33 cellular contexts compared by ENCODE assay signal in genomic region chr17:79145548-79145947, GRCh38.
DNase-seq lines count a peak whose midpoint lies in the region; ATAC-seq, FAIRE-seq and TF ChIP-seq lines count a peak whose summit lies in the region.
"Had no signal": no experiment of that assay in that cellular context is flagged by ENCODE, and none has a peak within 500 bp of the region (broad histone marks: within the 10 kb centered on the region; RNA-seq: fewer than 3 reads in every experiment).

No MANE protein-coding gene starts in this region.

- no peak for TF ChIP-seq RAD21 in HepG2 (CRISPR knock-in tag; IDR thresholded peaks at IDR 0.05)
- no peak for TF ChIP-seq RAD21 in K562 (CRISPR knock-in tag; conservative IDR thresholded peaks at IDR 0.05 in 1 of 2, IDR thresholded peaks at IDR 0.05 in 1 of 2)

- ATAC-seq in HepG2 (no peak), right lobe of liver (no peak), K562 (no peak), heart left ventricle (no peak)
- ATAC-seq: A549; CD8-positive, alpha-beta T cell had no signal

- no peak overlapping the region for H3K18ac ChIP-seq in neuronal stem cell (ENCODE audit: low read length)

- H2BK120ac ChIP-seq in neuronal stem cell (ENCODE audit: low read depth, low read length), result no peak overlapping the region

- no peak for DNase-seq in HepG2 (ENCODE audit: low spot score)
- no peak for DNase-seq in right lobe of liver
- DNase-seq in K562 (ENCODE audit: extremely low read depth in 1 of 4, low spot score in 3 of 4), result no peak
- DNase-seq in neuronal stem cell (ENCODE audit: low spot score), result no peak
- DNase-seq in heart left ventricle, result no peak
- no peak for DNase-seq in HUDEP-2 (lab: John Stamatoyannopoulos, UW; ENCODE audit: unreplicated experiment in 76 of 76)
- DNase-seq: 8988T; ACHN; AML-193; BE2C; C1 segment of cervical spinal cord; Caco-2; Calu3; CD4-positive, alpha-beta memory T cell; CD4-positive, alpha-beta T cell; CD4-positive, CD25-positive, alpha-beta regulatory T cell; CD8-positive, alpha-beta memory T cell; CD8-positive, alpha-beta T cell; COR-L47; DMS 273 treated with DMSO at 0.1 percent for 48 hours; DMS153; DMS53; DMS79; DMS79 treated with DMSO at 0.1 percent for 48 hours; DND-41; EL had no signal

- H3K4me3 ChIP-seq in HepG2 (replicated peaks in 1 of 3; ENCODE audit: insufficient read depth in 1 of 3, low read depth in 2 of 3, low read length in 3 of 3) (no peak overlapping the region), right lobe of liver (no peak overlapping the region), K562 (no peak overlapping the region), neuronal stem cell (ENCODE audit: low read length in 2 of 2) (no peak overlapping the region), heart left ventricle (no peak overlapping the region)
- H3K4me3 ChIP-seq: A549; BLaER1; BLaER1 treated with 17β-estradiol and CSF1 and Interleukin-3, amounts not matched to agents 10 nM and 100 nM had no signal

- no peaks in the 10 kb centered on the region for H3K79me2 ChIP-seq in HepG2 (ENCODE audit: insufficient read depth, low read length)
- H3K79me2 ChIP-seq in K562 (ENCODE audit: control insufficient read depth, insufficient read depth, low read length), result no peaks in the 10 kb centered on the region

- H3K4me2 ChIP-seq in HepG2 (ENCODE audit: low read depth, low read length) (no peak overlapping the region), K562 (ENCODE audit: insufficient read depth, low read length) (no peak overlapping the region), neuronal stem cell (ENCODE audit: insufficient read depth, low read length, poor library complexity, severe bottlenecking) (no peak overlapping the region)
- H3K4me2 ChIP-seq: A549; BLaER1; BLaER1 treated with 17β-estradiol and CSF1 and Interleukin-3, amounts not matched to agents 10 nM and 100 nM had no signal

- intact Hi-C loops in HepG2 (cut with micrococcal nuclease; ENCODE audit: unreplicated experiment), result no loop called here
- intact Hi-C loops in right lobe of liver (cut with DNase I), result no loop called here
- intact Hi-C loops in K562 (cut with micrococcal nuclease), result no loop called here
- intact Hi-C loops in heart left ventricle (cut with DNase I), result no loop called here

- BruUV-seq in HepG2 (replicated peaks; lab: Mats Ljungman, UMichigan) (no TSS peak), K562 (replicated peaks; lab: Mats Ljungman, UMichigan) (no TSS peak)

- H2AK5ac ChIP-seq in neuronal stem cell (ENCODE audit: low read depth, low read length), result peak overlapping the region; percentile 19

- H3K27me3 ChIP-seq in HepG2 (ENCODE audit: control insufficient read depth in 1 of 2, insufficient read depth in 2 of 2, low read length in 2 of 2), result peaks cover 48 to 95% of the 10 kb centered on the region in 2 experiments
- no peaks in the 10 kb centered on the region for H3K27me3 ChIP-seq in right lobe of liver
- peaks cover 7 to 56% of the 10 kb centered on the region in 2 experiments; a peak in 4 of 5 replicates for H3K27me3 ChIP-seq in K562 (ENCODE audit: control insufficient read depth in 2 of 2, insufficient read depth in 2 of 2, low read length in 2 of 2)
- peaks cover 0 to 41% (median 0%) of the 10 kb centered on the region in 3 experiments for H3K27me3 ChIP-seq in neuronal stem cell (ENCODE audit: control insufficient read depth in 3 of 3, insufficient read depth in 3 of 3, low read depth in 1 of 3, low read length in 3 of 3)
- peaks cover 4 to 79% (median 20%) of the 10 kb centered on the region in 9 donors for H3K27me3 ChIP-seq in heart left ventricle
- H3K27me3 ChIP-seq: BLaER1 had no signal

- no peak overlapping the region for H2BK5ac ChIP-seq in neuronal stem cell (ENCODE audit: low read length)

- no peaks in the 10 kb centered on the region for H3K9me1 ChIP-seq in K562 (ENCODE audit: control insufficient read depth, insufficient read depth, low read length)

- no peak overlapping the region for H2BK12ac ChIP-seq in neuronal stem cell (ENCODE audit: low read length)

- H3K4me1 ChIP-seq in HepG2 (ENCODE audit: insufficient read depth, low read length) (no peaks in the 10 kb centered on the region), right lobe of liver (no peaks in the 10 kb centered on the region), K562 (replicated peaks in 1 of 2; ENCODE audit: control insufficient read depth in 2 of 2, insufficient read depth in 2 of 2, low read length in 2 of 2) (peaks cover 0 to 6% of the 10 kb centered on the region in 2 experiments; a peak in 2 of 5 replicates), neuronal stem cell (ENCODE audit: control insufficient read depth in 2 of 2, insufficient read depth in 1 of 2, low read depth in 1 of 2, low read length in 2 of 2) (no peaks in the 10 kb centered on the region), heart left ventricle (no peaks in the 10 kb centered on the region)
- H3K4me1 ChIP-seq: BE2C, Caco-2 had no signal

- no peak overlapping the region for H3K14ac ChIP-seq in neuronal stem cell (ENCODE audit: low read length)

- POLR2A ChIA-PET in HepG2 (lab: Yijun Ruan, JAX) (no interaction called here), K562 (lab: Yijun Ruan, JAX) (no interaction called here)

- peaks cover 5% of the 10 kb centered on the region for H3K79me1 ChIP-seq in neuronal stem cell (ENCODE audit: low read depth, low read length)

- H4K20me1 ChIP-seq in HepG2 (ENCODE audit: insufficient read depth, low read length), result peaks cover 24% of the 10 kb centered on the region; the same call in 1 of the 2 replicates
- H4K20me1 ChIP-seq in K562 (replicated peaks; ENCODE audit: control insufficient read depth, insufficient read depth, low read length), result peaks cover 6% of the 10 kb centered on the region
- H4K20me1 ChIP-seq: BLaER1 had no signal

- WGBS in HepG2 (ENCODE audit: low lambda C conversion rate), result 16% methylated on average over 18 of the region's 18 CpGs
- WGBS in right lobe of liver (ENCODE audit: insufficient coverage, low coverage, low lambda C conversion rate, missing lambda C conversion rate), result 40% methylated on average over 3 of the region's 18 CpGs
- 4% methylated on average over 13 of the region's 18 CpGs for WGBS in K562 (ENCODE audit: insufficient coverage, low coverage, missing lambda C conversion rate)
- no CpG with 5 or more reads among the region's 18 CpGs for WGBS in neuronal stem cell (ENCODE audit: extremely low coverage in 2 of 2, insufficient read length in 2 of 2, insufficient replicate concordance in 1 of 2), 2 donors
- 84 to 92% (median 87%) methylated on average over 13 to 18 of the region's 18 CpGs for WGBS in heart left ventricle, 4 donors

- no peak overlapping the region for H4K91ac ChIP-seq in neuronal stem cell (ENCODE audit: low read depth, low read length, poor library complexity)

- CTCF ChIA-PET in HepG2 (lab: Yijun Ruan, JAX; ENCODE audit: low intra/inter-chr PET ratio, low total read pairs), result no interaction called here
- CTCF ChIA-PET in K562 (lab: Yijun Ruan, JAX; ENCODE audit: low intra/inter-chr PET ratio), result no interaction called here

- TF ChIP-seq EP300 in HepG2 (IDR thresholded peaks at IDR 0.05; ENCODE audit: low read depth in 2 of 2, low read length in 2 of 2), result no peak
- no peak for TF ChIP-seq EP300 in HepG2 (CRISPR knock-in tag; IDR thresholded peaks at IDR 0.05; ENCODE audit: borderline replicate concordance)
- no peak for TF ChIP-seq EP300 in K562 (IDR thresholded peaks at IDR 0.05; ENCODE audit: low read length)

- FAIRE-seq in HepG2 (lab: Jason Lieb, UNC) (no peak), K562 (lab: Jason Lieb, UNC) (no peak)
- FAIRE-seq: A204.1, A549, D721Med had no signal

- H3K9ac ChIP-seq in HepG2 (ENCODE audit: insufficient read depth, low read depth, low read length), result no peak overlapping the region
- no peak overlapping the region for H3K9ac ChIP-seq in K562 (ENCODE audit: insufficient read depth in 1 of 2, low read depth in 2 of 2, low read length in 2 of 2)
- H3K9ac ChIP-seq in neuronal stem cell (ENCODE audit: low read depth, low read length, poor library complexity), result no peak overlapping the region
- H3K9ac ChIP-seq: BLaER1; BLaER1 treated with 17β-estradiol and CSF1 and Interleukin-3, amounts not matched to agents 10 nM and 100 nM had no signal

- TF ChIP-seq POLR2A in HepG2 (IDR thresholded peaks at IDR 0.05; ENCODE audit: insufficient read depth in 1 of 2, low read depth in 2 of 2, low read length in 2 of 2) (no peak), right lobe of liver (IDR thresholded peaks at IDR 0.05) (no peak), K562 (conservative IDR thresholded peaks at IDR 0.05) (no peak), heart left ventricle (IDR thresholded peaks at IDR 0.05) (no peak)

- no peak overlapping the region for H3K23ac ChIP-seq in neuronal stem cell (ENCODE audit: low read depth, low read length, poor library complexity)

- H3K36me3 ChIP-seq in HepG2 (replicated peaks in 1 of 2; ENCODE audit: control insufficient read depth in 1 of 2, insufficient read depth in 2 of 2, low read length in 2 of 2), result no peaks in the 10 kb centered on the region
- H3K36me3 ChIP-seq in right lobe of liver, result no peaks in the 10 kb centered on the region
- no peaks in the 10 kb centered on the region for H3K36me3 ChIP-seq in K562 (ENCODE audit: control insufficient read depth, insufficient read depth, low read length)
- no peaks in the 10 kb centered on the region for H3K36me3 ChIP-seq in neuronal stem cell (replicated peaks in 1 of 2; ENCODE audit: control insufficient read depth in 2 of 2, insufficient read depth in 2 of 2, low read length in 2 of 2)
- no peaks in the 10 kb centered on the region for H3K36me3 ChIP-seq in heart left ventricle
- H3K36me3 ChIP-seq: BE2C; BLaER1; BLaER1 treated with 17β-estradiol and CSF1 and Interleukin-3, amounts not matched to agents 10 nM and 100 nM had no signal

- H3K27ac ChIP-seq in HepG2 (ENCODE audit: extremely low read length, insufficient read depth, low read length) (no peak overlapping the region), right lobe of liver (no peak overlapping the region), K562 (ENCODE audit: extremely low read depth, low read depth, low read length) (no peak overlapping the region), neuronal stem cell (replicated peaks; ENCODE audit: low read length) (no peak overlapping the region), heart left ventricle (no peak overlapping the region)
- H3K27ac ChIP-seq: 22Rv1; A549; BLaER1; BLaER1 treated with 17β-estradiol and CSF1 and Interleukin-3, amounts not matched to agents 10 nM and 100 nM; C4-2B had no signal

- in situ Hi-C loops in HepG2 (cut with HindIII; ENCODE audit: extremely low pct_ligation_motif_present, low pct_unique_long_range_greater_than_20kb), result no loop called here
- in situ Hi-C loops in K562 (cut with MboI), result no loop called here

- H3K9me3 ChIP-seq in HepG2 (ENCODE audit: low read length), result no peaks in the 10 kb centered on the region
- no peaks in the 10 kb centered on the region for H3K9me3 ChIP-seq in right lobe of liver
- H3K9me3 ChIP-seq in K562 (replicated peaks; ENCODE audit: control insufficient read depth, insufficient read depth, low read depth, low read length), result no peaks in the 10 kb centered on the region
- H3K9me3 ChIP-seq in neuronal stem cell (replicated peaks in 1 of 2; ENCODE audit: control insufficient read depth in 2 of 2, insufficient read depth in 1 of 2, low read depth in 1 of 2, low read length in 2 of 2), result peaks cover 0 to 3% of the 10 kb centered on the region in 2 donors
- H3K9me3 ChIP-seq in heart left ventricle, result no peaks in the 10 kb centered on the region
- H3K9me3 ChIP-seq: A549; BE2C; BLaER1; BLaER1 treated with 17β-estradiol and CSF1 and Interleukin-3, amounts not matched to agents 10 nM and 100 nM; Caco-2 had no signal

- no peak for TF ChIP-seq CTCF in HepG2 (CRISPR knock-in tag; IDR thresholded peaks at IDR 0.05)
- no peak for TF ChIP-seq CTCF in right lobe of liver (IDR thresholded peaks at IDR 0.05)
- TF ChIP-seq CTCF in K562 (IDR thresholded peaks at IDR 0.05 in 2 of 3, conservative IDR thresholded peaks at IDR 0.05 in 1 of 3; ENCODE audit: insufficient read depth in 2 of 3, low read depth in 1 of 3, low read length in 3 of 3), result no peak
- no peak for TF ChIP-seq CTCF in heart left ventricle (IDR thresholded peaks at IDR 0.05)

- H2AFZ ChIP-seq in HepG2 (ENCODE audit: low read length) (no peak overlapping the region), K562 (ENCODE audit: low read depth, low read length) (no peak overlapping the region), neuronal stem cell (ENCODE audit: low read length) (no peak overlapping the region)

- no peak overlapping the region for H3K4ac ChIP-seq in neuronal stem cell (ENCODE audit: low read length)

- no peak overlapping the region for H4K8ac ChIP-seq in neuronal stem cell (ENCODE audit: low read depth, low read length)

- H2BK15ac ChIP-seq in neuronal stem cell (ENCODE audit: low read length), result no peak overlapping the region

Comparison
In these comparisons a context has a peak if more than half of its experiments do, and no peak if none do; other contexts are left out.
1. Of the 241 proteins assayed by ChIP-seq in both HepG2 and K562: peak only in HepG2: EZH2 and MNT; only in K562: MAX; in both: none; in neither: 238.